Comparison of ENCODE assay signal across 19 cellular contexts in genomic region chr4:122617597-122618593, GRCh38. TPM values are rescaled to one million over a fixed set of nuclear protein-coding genes. Genes with fewer than 3 reads are reported as not detected.
A peak's percentile ranks its signal among the peaks of the same experiment; 100 is the strongest.
DNase-seq lines count a peak whose midpoint lies in the region; ATAC-seq, FAIRE-seq and TF ChIP-seq lines count a peak whose summit lies in the region.
"Had no signal": no experiment of that assay in that cellular context is flagged by ENCODE, and none has a peak within 500 bp of the region (broad histone marks: within the 10 kb centered on the region; RNA-seq: fewer than 3 reads in every experiment).

No MANE protein-coding gene starts in this region.

- no peak overlapping the region for H3K23ac ChIP-seq in mesendoderm (ENCODE audit: low read length)

- H3K4me1 ChIP-seq in GM23338 (ENCODE audit: insufficient read depth) (peaks cover 27% of the 10 kb centered on the region), adipocyte (ENCODE audit: control insufficient read depth, insufficient read depth, low read length) (peaks cover 12% of the 10 kb centered on the region), mesendoderm (ENCODE audit: control insufficient read depth, low read depth, low read length) (no peaks in the 10 kb centered on the region), HepG2 (ENCODE audit: insufficient read depth, low read length) (no peaks in the 10 kb centered on the region)
- H3K4me1 ChIP-seq: HAP-1, prostate gland, stomach had no signal

- no peak for FAIRE-seq in HepG2 (lab: Jason Lieb, UNC)

- no peaks in the 10 kb centered on the region for H3K79me1 ChIP-seq in mesendoderm (ENCODE audit: low read length)

- no peak overlapping the region for H3K18ac ChIP-seq in mesendoderm (ENCODE audit: low read length)

- H3K4me3 ChIP-seq in GM23338 (no peak overlapping the region), adipocyte (ENCODE audit: low read length) (no peak overlapping the region), mesendoderm (ENCODE audit: low read length) (no peak overlapping the region), HepG2 (replicated peaks in 1 of 3; ENCODE audit: insufficient read depth in 1 of 3, low read depth in 2 of 3, low read length in 3 of 3) (no peak overlapping the region)
- H3K4me3 ChIP-seq: cardiac muscle cell, HAP-1, prostate gland, stomach had no signal

- H3K4me2 ChIP-seq in GM23338: peak overlapping the region; percentile 37; the same call in 1 of the 2 replicates
- H3K4me2 ChIP-seq in mesendoderm (ENCODE audit: low read length): no peak overlapping the region
- no peak overlapping the region for H3K4me2 ChIP-seq in HepG2 (ENCODE audit: low read depth, low read length)

- H2BK120ac ChIP-seq in mesendoderm (ENCODE audit: low read depth, low read length): no peak overlapping the region

- no TSS peak for BruUV-seq in HepG2 (replicated peaks; lab: Mats Ljungman, UMichigan)

- TF ChIP-seq CTCF in GM23338 (conservative IDR thresholded peaks at IDR 0.05; ENCODE audit: low read depth in 2 of 2) (no peak), HepG2 (CRISPR knock-in tag; IDR thresholded peaks at IDR 0.05) (no peak)

- H4K8ac ChIP-seq in mesendoderm (ENCODE audit: low read depth, low read length): no peak overlapping the region

- no peak overlapping the region for H2BK15ac ChIP-seq in mesendoderm (replicated peaks; ENCODE audit: low read depth)

- TF ChIP-seq RAD21 in HepG2 (CRISPR knock-in tag; IDR thresholded peaks at IDR 0.05): no peak

- H3K27ac ChIP-seq in GM23338 (ENCODE audit: low read depth) (no peak overlapping the region), mesendoderm (ENCODE audit: low read depth, low read length) (no peak overlapping the region), HepG2 (ENCODE audit: extremely low read length, insufficient read depth, low read length) (no peak overlapping the region)
- H3K27ac ChIP-seq: cardiac muscle cell, prostate gland, stomach had no signal

- H3K9me3 Mint-ChIP-seq in activated CD8-positive, alpha-beta memory T cell treated with anti-CD3 and anti-CD28 coated beads, Interleukin-2, amount 10 ng/mL, durations not matched to agents 7 days and 5 days (ENCODE audit: low read depth): no peaks in the 10 kb centered on the region
- H3K9me3 Mint-ChIP-seq in GM23338: no peaks in the 10 kb centered on the region
- H3K9me3 Mint-ChIP-seq: IgD-negative memory B cell had no signal

- H2BK5ac ChIP-seq in mesendoderm (ENCODE audit: low read length): no peak overlapping the region

- H4K20me1 ChIP-seq in GM23338 (replicated peaks; ENCODE audit: insufficient read depth) (no peaks in the 10 kb centered on the region), HepG2 (ENCODE audit: insufficient read depth, low read length) (no peaks in the 10 kb centered on the region)

- no peak overlapping the region for H3K56ac ChIP-seq in mesendoderm (ENCODE audit: low read length)

- H3K9me3 ChIP-seq in adipocyte (ENCODE audit: control insufficient read depth, low read length): no peaks in the 10 kb centered on the region
- no peaks in the 10 kb centered on the region for H3K9me3 ChIP-seq in HepG2 (ENCODE audit: low read length)
- H3K9me3 ChIP-seq: HAP-1, prostate gland, stomach had no signal

- no peak overlapping the region for H2AK5ac ChIP-seq in mesendoderm (ENCODE audit: low read length)

- H3K36me3 ChIP-seq in GM23338 (ENCODE audit: insufficient read depth) (no peaks in the 10 kb centered on the region), adipocyte (ENCODE audit: control insufficient read depth, insufficient read depth, low read length, severe bottlenecking) (no peaks in the 10 kb centered on the region), mesendoderm (ENCODE audit: control insufficient read depth, insufficient read depth, low read length) (no peaks in the 10 kb centered on the region), HepG2 (replicated peaks in 1 of 2; ENCODE audit: control insufficient read depth in 1 of 2, insufficient read depth in 2 of 2, low read length in 2 of 2) (no peaks in the 10 kb centered on the region)
- H3K36me3 ChIP-seq: cardiac muscle cell, HAP-1, prostate gland, stomach had no signal

- peak overlapping the region; percentile 5 for H3K4me3 Mint-ChIP-seq in activated CD8-positive, alpha-beta memory T cell treated with anti-CD3 and anti-CD28 coated beads, Interleukin-2, amount 10 ng/mL, durations not matched to agents 7 days and 5 days
- no peak overlapping the region for H3K4me3 Mint-ChIP-seq in GM23338
- H3K4me3 Mint-ChIP-seq: IgD-negative memory B cell had no signal

- POLR2A ChIA-PET in HepG2 (lab: Yijun Ruan, JAX): no interaction called here

- TF ChIP-seq EP300 in HepG2 (IDR thresholded peaks at IDR 0.05; ENCODE audit: low read depth in 2 of 2, low read length in 2 of 2) (no peak), HepG2 (CRISPR knock-in tag; IDR thresholded peaks at IDR 0.05; ENCODE audit: borderline replicate concordance) (no peak)

- H3K36me3 Mint-ChIP-seq in activated CD8-positive, alpha-beta memory T cell treated with anti-CD3 and anti-CD28 coated beads, Interleukin-2, amount 10 ng/mL, durations not matched to agents 7 days and 5 days: peaks cover 1% of the 10 kb centered on the region
- H3K36me3 Mint-ChIP-seq in GM23338 (ENCODE audit: low read depth): no peaks in the 10 kb centered on the region
- H3K36me3 Mint-ChIP-seq: IgD-negative memory B cell had no signal

- DNase-seq in activated CD8-positive, alpha-beta memory T cell treated with anti-CD3 and anti-CD28 coated beads, Interleukin-2, amount 10 ng/mL, durations not matched to agents 7 days and 5 days: no peak
- DNase-seq in activated CD8-positive, alpha-beta memory T cell treated with anti-CD3 and anti-CD28 coated beads, Interleukin-2, amount 50 U/mL, for 4 hours: no peak
- DNase-seq in GM23338 (ENCODE audit: low spot score): peak; percentile 21
- DNase-seq in adipocyte (ENCODE audit: low read depth): peak; percentile 15
- peak; percentile 14 for DNase-seq in mesendoderm
- DNase-seq in D341Med (ENCODE audit: low spot score): no peak
- DNase-seq in HepG2 (ENCODE audit: low spot score): no peak
- DNase-seq: activated CD4-positive, CD25-positive, alpha-beta regulatory T cell treated with anti-CD3 and anti-CD28 coated beads, Interleukin-2, amount 50 U/mL, for 72 hours; activated effector memory CD4-positive, alpha-beta T cell treated with anti-CD3 and anti-CD28 coated beads, Interleukin-2, amount 50 U/mL, for 16 hours; COR-L47; MV-4-11; stomach had no signal

- WGBS in mesendoderm (ENCODE audit: extremely low coverage, insufficient coverage, low lambda C conversion rate): no CpG with 5 or more reads among the region's 7 CpGs
- WGBS in HepG2 (ENCODE audit: low lambda C conversion rate): 26% methylated on average over 7 of the region's 7 CpGs

- no peak overlapping the region for H2AFZ ChIP-seq in GM23338
- H2AFZ ChIP-seq in HepG2 (ENCODE audit: low read length): no peak overlapping the region

- intact Hi-C loops in HepG2 (cut with micrococcal nuclease; ENCODE audit: unreplicated experiment): no loop called here

- ATAC-seq in activated CD8-positive, alpha-beta memory T cell treated with anti-CD3 and anti-CD28 coated beads, Interleukin-2, amount 10 ng/mL, durations not matched to agents 7 days and 5 days: no peak
- ATAC-seq in GM23338: peak; percentile 78
- no peak for ATAC-seq in HepG2
- no peak for ATAC-seq in GM21381 (IDR thresholded peaks at IDR 0.05; ENCODE audit: unreplicated experiment)

- H3K9ac ChIP-seq in adipocyte (ENCODE audit: low read length) (no peak overlapping the region), mesendoderm (ENCODE audit: low read length) (no peak overlapping the region), HepG2 (ENCODE audit: insufficient read depth, low read depth, low read length) (no peak overlapping the region)

- no peak overlapping the region for H4K5ac ChIP-seq in mesendoderm (ENCODE audit: low read length)

- peak overlapping the region; percentile 64 for H3K27ac Mint-ChIP-seq in activated CD8-positive, alpha-beta memory T cell treated with anti-CD3 and anti-CD28 coated beads, Interleukin-2, amount 10 ng/mL, durations not matched to agents 7 days and 5 days
- no peak overlapping the region for H3K27ac Mint-ChIP-seq in GM23338
- H3K27ac Mint-ChIP-seq: IgD-negative memory B cell had no signal

- in situ Hi-C loops in HepG2 (cut with HindIII; ENCODE audit: extremely low pct_ligation_motif_present, low pct_unique_long_range_greater_than_20kb): no loop called here

- H3K4me1 Mint-ChIP-seq in activated CD8-positive, alpha-beta memory T cell treated with anti-CD3 and anti-CD28 coated beads, Interleukin-2, amount 10 ng/mL, durations not matched to agents 7 days and 5 days: peaks cover 34% of the 10 kb centered on the region
- peaks cover 12% of the 10 kb centered on the region for H3K4me1 Mint-ChIP-seq in GM23338
- H3K4me1 Mint-ChIP-seq: IgD-negative memory B cell had no signal

- H3K79me2 ChIP-seq in GM23338 (replicated peaks; ENCODE audit: insufficient read depth) (no peaks in the 10 kb centered on the region), mesendoderm (ENCODE audit: control insufficient read depth, insufficient read depth, low read length) (no peaks in the 10 kb centered on the region), HepG2 (ENCODE audit: insufficient read depth, low read length) (no peaks in the 10 kb centered on the region)

- TF ChIP-seq POLR2A in HepG2 (IDR thresholded peaks at IDR 0.05; ENCODE audit: insufficient read depth in 1 of 2, low read depth in 2 of 2, low read length in 2 of 2): no peak

- H3K27me3 Mint-ChIP-seq in activated CD8-positive, alpha-beta memory T cell treated with anti-CD3 and anti-CD28 coated beads, Interleukin-2, amount 10 ng/mL, durations not matched to agents 7 days and 5 days: no peaks in the 10 kb centered on the region
- H3K27me3 Mint-ChIP-seq in GM23338 (ENCODE audit: insufficient read depth, low read depth, poor library complexity): no peaks in the 10 kb centered on the region

- H3K4ac ChIP-seq in mesendoderm (ENCODE audit: low read depth, low read length): no peak overlapping the region

- H3K27me3 ChIP-seq in GM23338 (ENCODE audit: insufficient read depth) (no peaks in the 10 kb centered on the region), adipocyte (replicated peaks; ENCODE audit: control insufficient read depth, insufficient read depth, low read length) (no peaks in the 10 kb centered on the region), mesendoderm (ENCODE audit: insufficient read depth, low read length, poor library complexity) (no peaks in the 10 kb centered on the region), HepG2 (ENCODE audit: control insufficient read depth in 1 of 2, insufficient read depth in 2 of 2, low read length in 2 of 2) (no peaks in the 10 kb centered on the region)
- H3K27me3 ChIP-seq: cardiac muscle cell, stomach had no signal

- no peaks in the 10 kb centered on the region for H3K9me2 ChIP-seq in GM23338 (ENCODE audit: insufficient read depth)

- CTCF ChIA-PET in activated CD8-positive, alpha-beta memory T cell treated with anti-CD3 and anti-CD28 coated beads, Interleukin-2, amount 10 ng/mL, durations not matched to agents 7 days and 5 days (lab: Charles Lee): interaction anchor here (0.7 to 2.1 kb wide), 2 partner anchors 99 to 307 kb away, joined by 3 to 7 read pairs; no protein-coding TSS in a partner anchor
- CTCF ChIA-PET in HepG2 (lab: Yijun Ruan, JAX; ENCODE audit: low intra/inter-chr PET ratio, low total read pairs): no interaction called here

- no peaks in the 10 kb centered on the region for H3F3A ChIP-seq in GM23338 (replicated peaks; ENCODE audit: low read depth)

RNA-seq across cellular contexts. Expression of gene IL21, which starts 3.0 kb away (rescaled TPM):
- under 1 TPM; 0.09 to 0.52 TPM for total RNA-seq in activated CD8-positive, alpha-beta memory T cell treated with anti-CD3 and anti-CD28 coated beads, Interleukin-2, amount 10 ng/mL, durations not matched to agents 7 days and 5 days
- total RNA-seq in GM23338 (2014; rRNA removed; shearing (Covaris generic)): not detected in 2 replicates
- polyA plus RNA-seq in GM23338 (2016; fragmentation: Nextera tagmentation; extraction: Ambion mirVana): not detected in 2 replicates
- not detected for polyA plus RNA-seq in mesendoderm (2013, experiment 1 of 2)
- not detected for polyA plus RNA-seq in mesendoderm (2013, experiment 2 of 2)
- total RNA-seq in HepG2 (2016; rRNA removed; fragmentation: Illumina TruSeq; extraction: Trizol): not detected in 2 replicates
- not detected in 2 replicates for total RNA-seq in HepG2 (2016; cell fraction: cytosol; rRNA removed; fragmentation: Illumina TruSeq; extraction: Trizol; ENCODE audit: low read depth)
- total RNA-seq in HepG2 (2016; cell fraction: insoluble cytoplasmic fraction; rRNA removed; fragmentation: Illumina TruSeq; extraction: Trizol): not detected in 2 replicates
- not detected in 2 replicates for total RNA-seq in HepG2 (2016; cell fraction: membrane; rRNA removed; fragmentation: Illumina TruSeq; extraction: Trizol)
- not detected in 2 replicates for total RNA-seq in HepG2 (2016; cell fraction: nucleus; rRNA removed; fragmentation: Illumina TruSeq; extraction: Trizol)
- polyA plus RNA-seq in HepG2 (2011; rRNA removed): not detected in 2 replicates
- not detected in 2 replicates for polyA plus RNA-seq in HepG2 (2011; cell fraction: cytosol; rRNA removed)
- polyA plus RNA-seq in HepG2 (2011; cell fraction: nucleus; rRNA removed): not detected in 2 replicates
- not detected in 2 replicates for polyA plus RNA-seq in HepG2 (2012)
- not detected in 2 replicates for polyA plus RNA-seq in HepG2 (2016; cell fraction: cytosol; fragmentation: Illumina TruSeq; extraction: Trizol; ENCODE audit: low read depth)
- polyA plus RNA-seq in HepG2 (2016; cell fraction: insoluble cytoplasmic fraction; fragmentation: Illumina TruSeq; extraction: Trizol; ENCODE audit: low read depth): not detected in 2 replicates
- not detected in 2 replicates for polyA plus RNA-seq in HepG2 (2016; cell fraction: membrane; fragmentation: Illumina TruSeq; extraction: Trizol; ENCODE audit: low read depth)
- not detected in 2 replicates for polyA plus RNA-seq in HepG2 (2016; cell fraction: nucleus; fragmentation: Illumina TruSeq; extraction: Trizol; ENCODE audit: insufficient read depth, low read depth)
- polyA minus RNA-seq in HepG2 (2011; rRNA and poly(A)+ RNA removed; ENCODE audit: low replicate concordance): not detected in 2 replicates
- polyA minus RNA-seq in HepG2 (2011; cell fraction: cytosol; rRNA and poly(A)+ RNA removed): not detected in 2 replicates
- not detected in 2 replicates for polyA minus RNA-seq in HepG2 (2011; cell fraction: nucleus; rRNA and poly(A)+ RNA removed)
- total RNA-seq: cardiac muscle cell, fibroblast of lung, myocyte, prostate gland, stomach had no signal
- polyA plus RNA-seq: cardiac muscle cell, fibroblast of lung, IgD-negative memory B cell, stomach had no signal

Comparison
In these comparisons a context has a peak if more than half of its experiments do, and no peak if none do; other contexts are left out.
1. DNase-seq: peak in GM23338 (single experiment), adipocyte (single experiment) and mesendoderm (single experiment); none in activated CD8-positive, alpha-beta memory T cell treated with anti-CD3 and anti-CD28 coated beads, Interleukin-2, amount 10 ng/mL, durations not matched to agents 7 days and 5 days (single experiment), activated CD8-positive, alpha-beta memory T cell treated with anti-CD3 and anti-CD28 coated beads, Interleukin-2, amount 50 U/mL, for 4 hours (single experiment), D341Med (single experiment) and HepG2 (single experiment).